26 cellular contexts compared by ENCODE assay signal in the genomic region with DNA sequence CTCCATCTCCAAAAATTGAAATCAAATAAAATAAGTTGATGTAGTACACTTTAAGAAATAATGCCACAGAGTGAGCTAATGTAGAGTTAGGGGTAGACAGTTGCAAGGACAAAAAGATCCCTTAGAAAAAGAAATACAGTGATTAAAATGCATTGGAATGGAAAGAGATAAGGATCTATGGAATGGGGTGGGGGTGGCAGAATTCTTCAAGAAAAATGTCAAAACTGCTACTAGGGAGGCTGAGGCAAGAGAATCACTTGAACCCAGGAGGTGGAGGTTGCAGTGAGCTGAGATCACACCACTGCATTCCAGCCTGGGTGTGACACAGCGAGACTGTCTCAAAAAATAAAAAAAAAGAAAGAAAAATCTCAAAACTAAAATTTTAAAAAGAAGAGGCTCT. TPM values are rescaled to one million over a fixed set of nuclear protein-coding genes. Genes with fewer than 3 reads are reported as not detected.
"Had no signal": no experiment of that assay in that cellular context is flagged by ENCODE, and none has a peak within 500 bp of the region (broad histone marks: within the 10 kb centered on the region; RNA-seq: fewer than 3 reads in every experiment).

No MANE protein-coding gene starts in this region.

- ATAC-seq: PC-3, T-cell had no signal

- H3K27ac ChIP-seq: breast epithelium, KMS-11, VCaP had no signal

- H3K27me3 ChIP-seq: breast epithelium had no signal

- H3K36me3 ChIP-seq: breast epithelium had no signal

- H3K9me3 ChIP-seq: breast epithelium had no signal

- H3K4me3 ChIP-seq: breast epithelium had no signal

- DNase-seq: activated CD4-positive, alpha-beta memory T cell treated with anti-CD3 and anti-CD28 coated beads for 36 hours; activated CD4-positive, alpha-beta T cell treated with anti-CD3 and anti-CD28 coated beads, Interleukin-2, amount 10 ng/mL, durations not matched to agents 7 days and 5 days; activated CD4-positive, CD25-positive, alpha-beta regulatory T cell; activated gamma-delta T cell treated with Interleukin-2 at 50 U/mL for 16 hours; activated naive CD4-positive, alpha-beta T cell treated with anti-CD3 and anti-CD28 coated beads, Interleukin-2, amount 10 ng/mL, durations not matched to agents 7 days and 5 days; activated naive CD8-positive, alpha-beta T cell treated with anti-CD3 and anti-CD28 coated beads for 36 hours; activated T-cell treated with anti-CD3 and anti-CD28 coated beads for 4 hours; activated T-cell treated with anti-CD3 and anti-CD28 coated beads, Interleukin-2, amount 50 U/mL, for 48 hours; anterior cingulate cortex; central memory CD4-positive, alpha-beta T cell; NCI-H1092; NCI-H1417; NCI-H1930; NCI-H510A treated with DMSO at 0.1 percent for 48 hours; NCI-H69; PC-3; SHP77; T-cell; T-helper 2 cell had no signal

- H3K4me1 ChIP-seq: breast epithelium had no signal

- H3K9ac ChIP-seq: KMS-11 had no signal

- H3K4me2 ChIP-seq: KMS-11 had no signal

RNA-seq across cellular contexts. Expression of a gene that starts 6.5 kb away (rescaled TPM):
- total RNA-seq: activated CD4-positive, alpha-beta memory T cell treated with anti-CD3 and anti-CD28 coated beads for 36 hours; activated CD4-positive, alpha-beta T cell treated with anti-CD3 and anti-CD28 coated beads, Interleukin-2, amount 10 ng/mL, durations not matched to agents 7 days and 5 days; activated CD8-positive, alpha-beta memory T cell treated with anti-CD3 and anti-CD28 coated beads for 36 hours; activated naive CD8-positive, alpha-beta T cell treated with anti-CD3 and anti-CD28 coated beads for 36 hours; activated T-helper 2 cell treated with anti-CD3 and anti-CD28 coated beads, Interferon-gamma antibody, Interleukin-2, Interleukin-4, amounts not matched to agents 10 μg/mL and 5 μg/mL and 100 μg/mL, durations not matched to agents 14 hours and 24 hours and 36 hours; chondrocyte; MCF 10A had no signal

RNA-seq across cellular contexts. Expression of a gene that starts 13.4 kb away (rescaled TPM):
- total RNA-seq: activated CD4-positive, alpha-beta memory T cell treated with anti-CD3 and anti-CD28 coated beads for 36 hours; activated CD4-positive, alpha-beta T cell treated with anti-CD3 and anti-CD28 coated beads, Interleukin-2, amount 10 ng/mL, durations not matched to agents 7 days and 5 days; activated CD8-positive, alpha-beta memory T cell treated with anti-CD3 and anti-CD28 coated beads for 36 hours; activated naive CD8-positive, alpha-beta T cell treated with anti-CD3 and anti-CD28 coated beads for 36 hours; activated T-helper 2 cell treated with anti-CD3 and anti-CD28 coated beads, Interferon-gamma antibody, Interleukin-2, Interleukin-4, amounts not matched to agents 10 μg/mL and 5 μg/mL and 100 μg/mL, durations not matched to agents 14 hours and 24 hours and 36 hours; chondrocyte; MCF 10A; PC-3; T-cell had no signal

RNA-seq across cellular contexts. Expression of a gene that starts 35.4 kb away (rescaled TPM):
- total RNA-seq: activated CD4-positive, alpha-beta memory T cell treated with anti-CD3 and anti-CD28 coated beads for 36 hours; activated CD4-positive, alpha-beta T cell treated with anti-CD3 and anti-CD28 coated beads, Interleukin-2, amount 10 ng/mL, durations not matched to agents 7 days and 5 days; activated CD8-positive, alpha-beta memory T cell treated with anti-CD3 and anti-CD28 coated beads for 36 hours; activated naive CD8-positive, alpha-beta T cell treated with anti-CD3 and anti-CD28 coated beads for 36 hours; activated T-helper 2 cell treated with anti-CD3 and anti-CD28 coated beads, Interferon-gamma antibody, Interleukin-2, Interleukin-4, amounts not matched to agents 10 μg/mL and 5 μg/mL and 100 μg/mL, durations not matched to agents 14 hours and 24 hours and 36 hours; chondrocyte; MCF 10A had no signal
